Comparison of ENCODE assay signal across 16 cellular contexts in genomic region chr11:64839335-64839734, GRCh38. TPM values are rescaled to one million over a fixed set of nuclear protein-coding genes. Genes with fewer than 3 reads are reported as not detected.
DNase-seq lines count a peak whose midpoint lies in the region; ATAC-seq, FAIRE-seq and TF ChIP-seq lines count a peak whose summit lies in the region.
"Had no signal": no experiment of that assay in that cellular context is flagged by ENCODE, and none has a peak within 500 bp of the region (broad histone marks: within the 10 kb centered on the region; RNA-seq: fewer than 3 reads in every experiment).

No MANE protein-coding gene starts in this region.

- H4K20me1 ChIP-seq in K562 (replicated peaks; ENCODE audit: control insufficient read depth, insufficient read depth, low read length): no peaks in the 10 kb centered on the region

- no peak overlapping the region for H2AFZ ChIP-seq in K562 (ENCODE audit: low read depth, low read length)
- no peak overlapping the region for H2AFZ ChIP-seq in trophoblast cell (ENCODE audit: insufficient read depth, low read length, poor library complexity)
- H2AFZ ChIP-seq: GM23338 had no signal

- in situ Hi-C loops in K562 (cut with MboI) (no loop called here), GM13976 (cut with MboI; ENCODE audit: low sequenced_read_pairs, unreplicated experiment) (no loop called here)

- H3K79me2 ChIP-seq in K562 (ENCODE audit: control insufficient read depth, insufficient read depth, low read length) (peaks cover 23% of the 10 kb centered on the region; the same call in 2 of the 3 replicates), trophoblast cell (ENCODE audit: control insufficient read depth, insufficient read depth, low read length, poor library complexity) (peaks cover 19% of the 10 kb centered on the region)

- TF ChIP-seq POLR2A in K562 (conservative IDR thresholded peaks at IDR 0.05) (no peak), GM12891 (IDR thresholded peaks at IDR 0.05; ENCODE audit: low read depth, low read length) (no peak)

- no TSS peak for BruUV-seq in K562 (replicated peaks; lab: Mats Ljungman, UMichigan)

- H3K14ac ChIP-seq in trophoblast cell (ENCODE audit: low read length): no peak overlapping the region

- H3K9me1 ChIP-seq in K562 (ENCODE audit: control insufficient read depth, insufficient read depth, low read length): no peaks in the 10 kb centered on the region

- no peak overlapping the region for H2BK120ac ChIP-seq in trophoblast cell (ENCODE audit: insufficient read depth, low read length, poor library complexity)

- intact Hi-C loops in K562 (cut with micrococcal nuclease): no loop called here

- CTCF ChIA-PET in RWPE1 (lab: Yijun Ruan, JAX) (interaction anchor here (0.5 kb wide), 1 partner anchor 116 kb away, joined by 8 read pairs; no protein-coding TSS in a partner anchor), K562 (lab: Yijun Ruan, JAX; ENCODE audit: low intra/inter-chr PET ratio) (interaction anchor here (0.6 kb wide), 1 partner anchor 34 kb away, joined by 3 read pairs; no protein-coding TSS in a partner anchor)

- WGBS in K562 (ENCODE audit: insufficient coverage, low coverage, missing lambda C conversion rate): 77% methylated on average over 12 of the region's 13 CpGs
- WGBS in trophoblast cell (ENCODE audit: extremely low coverage, insufficient coverage, insufficient read length): no CpG with 5 or more reads among the region's 13 CpGs

- no peak overlapping the region for H2BK12ac ChIP-seq in trophoblast cell (ENCODE audit: low read length)

- POLR2A ChIA-PET in RWPE1 (lab: Yijun Ruan, JAX; ENCODE audit: low non-redundant PET): no interaction called here
- POLR2A ChIA-PET in K562 (lab: Yijun Ruan, JAX): interaction anchor here (0.5 to 1.5 kb wide), 3 partner anchors 12 to 99 kb away, joined by 3 to 4 read pairs (median 3); no protein-coding TSS in a partner anchor

- no peak for TF ChIP-seq CTCF in RWPE1 (conservative IDR thresholded peaks at IDR 0.05; ENCODE audit: low read depth)
- no peak for TF ChIP-seq CTCF in K562 (IDR thresholded peaks at IDR 0.05 in 2 of 3, conservative IDR thresholded peaks at IDR 0.05 in 1 of 3; ENCODE audit: insufficient read depth in 2 of 3, low read depth in 1 of 3, low read length in 3 of 3)
- no peak for TF ChIP-seq CTCF in GM13976 (IDR thresholded peaks at IDR 0.05; ENCODE audit: borderline replicate concordance, control extremely low read depth, extremely low read depth, insufficient read depth, missing control alignments)

- no peak overlapping the region for H2AK5ac ChIP-seq in trophoblast cell (ENCODE audit: low read length)

- peaks cover 29% of the 10 kb centered on the region for H3K79me1 ChIP-seq in trophoblast cell (ENCODE audit: low read length)

- H3K23ac ChIP-seq in trophoblast cell (ENCODE audit: low read length): no peak overlapping the region

- peaks cover 21 to 47% of the 10 kb centered on the region in 2 experiments for H3K4me1 ChIP-seq in K562 (replicated peaks in 1 of 2; ENCODE audit: control insufficient read depth in 2 of 2, insufficient read depth in 2 of 2, low read length in 2 of 2)
- H3K4me1 ChIP-seq in trophoblast cell (ENCODE audit: control insufficient read depth in 1 of 2, insufficient read depth in 2 of 2, low read length in 2 of 2): peaks cover 18 to 26% of the 10 kb centered on the region in 2 experiments

- H3K27me3 ChIP-seq in K562 (ENCODE audit: control insufficient read depth in 2 of 2, insufficient read depth in 2 of 2, low read length in 2 of 2) (no peaks in the 10 kb centered on the region; a peak in 1 of 5 replicates), trophoblast cell (ENCODE audit: insufficient read depth, low read length) (no peaks in the 10 kb centered on the region)

- H4K12ac ChIP-seq in trophoblast cell (ENCODE audit: low read depth, low read length): no peak overlapping the region

- H2BK5ac ChIP-seq in trophoblast cell (ENCODE audit: low read depth, low read length, poor library complexity): no peak overlapping the region

- no peak for DNase-seq in RWPE1 (ENCODE audit: low spot score)
- no peak for DNase-seq in K562 (ENCODE audit: extremely low read depth in 1 of 4, low spot score in 3 of 4)
- DNase-seq in epithelial cell of prostate (ENCODE audit: low read depth, low spot score): no peak
- no peak for DNase-seq in trophoblast cell
- DNase-seq in DMS 273 (lab: John Stamatoyannopoulos, UW; ENCODE audit: unreplicated experiment): no peak
- no peak for DNase-seq in NAMALWA (ENCODE audit: low spot score)
- no peak for DNase-seq in GM13976 (ENCODE audit: low spot score)
- no peak for DNase-seq in GM12891 (ENCODE audit: insufficient read length, low spot score)
- DNase-seq: CD8-positive, alpha-beta T cell; HCEC 1CT had no signal

- no peak overlapping the region for H3K4me3 ChIP-seq in K562
- peak overlapping the region; percentile 42 for H3K4me3 ChIP-seq in trophoblast cell (ENCODE audit: low read depth, low read length)
- H3K4me3 ChIP-seq: BLaER1 treated with 17β-estradiol and CSF1 and Interleukin-3, amounts not matched to agents 10 nM and 100 nM; GM23338 had no signal

- H3K27ac ChIP-seq in RWPE1: peak overlapping the region; percentile 99
- no peak overlapping the region for H3K27ac ChIP-seq in K562 (ENCODE audit: extremely low read depth, low read depth, low read length)
- H3K27ac ChIP-seq in epithelial cell of prostate: peak overlapping the region; percentile 17
- no peak overlapping the region for H3K27ac ChIP-seq in trophoblast cell (ENCODE audit: low read depth, low read length)
- H3K27ac ChIP-seq: BLaER1 treated with 17β-estradiol and CSF1 and Interleukin-3, amounts not matched to agents 10 nM and 100 nM had no signal

- no peak overlapping the region; a peak in 1 of 4 replicates for H3K9ac ChIP-seq in K562 (ENCODE audit: insufficient read depth in 1 of 2, low read depth in 2 of 2, low read length in 2 of 2)
- H3K9ac ChIP-seq in trophoblast cell (ENCODE audit: low read length): no peak overlapping the region
- H3K9ac ChIP-seq: BLaER1 treated with 17β-estradiol and CSF1 and Interleukin-3, amounts not matched to agents 10 nM and 100 nM had no signal

- no peak overlapping the region for H3K4ac ChIP-seq in trophoblast cell (ENCODE audit: low read depth, low read length)

- H3K9me3 ChIP-seq in K562 (replicated peaks; ENCODE audit: control insufficient read depth, insufficient read depth, low read depth, low read length) (no peaks in the 10 kb centered on the region), trophoblast cell (ENCODE audit: insufficient read depth, low read depth, low read length) (peaks cover 3% of the 10 kb centered on the region)
- H3K9me3 ChIP-seq: BLaER1 treated with 17β-estradiol and CSF1 and Interleukin-3, amounts not matched to agents 10 nM and 100 nM had no signal

- ATAC-seq in K562: no peak
- ATAC-seq: CD8-positive, alpha-beta T cell; GM23338; HepG2 had no signal

- FAIRE-seq in K562 (lab: Jason Lieb, UNC) (no peak), GM12891 (lab: Jason Lieb, UNC) (no peak)
- FAIRE-seq: G401.6, GM12892, H54, HepG2 had no signal

- no peak for TF ChIP-seq RAD21 in K562 (CRISPR knock-in tag; conservative IDR thresholded peaks at IDR 0.05 in 1 of 2, IDR thresholded peaks at IDR 0.05 in 1 of 2)

- H3K4me2 ChIP-seq in K562 (ENCODE audit: insufficient read depth, low read length) (no peak overlapping the region), trophoblast cell (ENCODE audit: low read length) (no peak overlapping the region)
- H3K4me2 ChIP-seq: BLaER1 treated with 17β-estradiol and CSF1 and Interleukin-3, amounts not matched to agents 10 nM and 100 nM; GM23338 had no signal

- H4K91ac ChIP-seq in trophoblast cell (ENCODE audit: low read depth, low read length): no peak overlapping the region

- H3K36me3 ChIP-seq in K562 (ENCODE audit: control insufficient read depth, insufficient read depth, low read length): peaks cover 40% of the 10 kb centered on the region; the same call in 2 of the 3 replicates
- peaks cover 63 to 64% of the 10 kb centered on the region in 2 experiments for H3K36me3 ChIP-seq in trophoblast cell (ENCODE audit: control insufficient read depth in 1 of 2, insufficient read depth in 2 of 2, low read length in 2 of 2)
- H3K36me3 ChIP-seq: BLaER1 treated with 17β-estradiol and CSF1 and Interleukin-3, amounts not matched to agents 10 nM and 100 nM had no signal

- no peak overlapping the region for H3K18ac ChIP-seq in trophoblast cell (ENCODE audit: low read length)

- no peak for TF ChIP-seq EP300 in K562 (IDR thresholded peaks at IDR 0.05; ENCODE audit: low read length)

- no peak overlapping the region for H4K8ac ChIP-seq in trophoblast cell (ENCODE audit: low read depth, low read length)

RNA-seq across cellular contexts. Expression of gene CDC42BPG, which starts 5.1 kb away (rescaled TPM):
- 19.1 and 64.6 TPM in 2 replicates for total RNA-seq in K562 (2011; cell fraction: chromatin; rRNA removed; ENCODE audit: low replicate concordance)
- total RNA-seq in K562 (2011; cell fraction: nucleolus; rRNA removed): 33.3 and 37.9 TPM in 2 replicates
- total RNA-seq in K562 (2011; cell fraction: nucleoplasm; rRNA removed): 16.2 and 19.7 TPM in 2 replicates
- total RNA-seq in K562 (2014; rRNA removed) (4.0 and 7.1 TPM in 2 replicates), K562 (2014; rRNA removed; fragmentation: Illumina TruSeq; extraction: Trizol) (0.99 and 1.1 TPM in 2 replicates), K562 (2015; rRNA removed; fragmentation: Illumina TruSeq; extraction: Trizol) (2.1 and 2.5 TPM in 2 replicates), K562 (2021) (7.4 and 8.8 TPM in 2 replicates)
- polyA plus RNA-seq in K562 (2011; rRNA removed) (2.2 and 3.6 TPM in 2 replicates), K562 (2014; fragmentation: Illumina TruSeq; extraction: Trizol) (1.8 and 4.6 TPM in 2 replicates), K562 (2014; fragmentation: Nextera tagmentation; extraction: Ambion mirVana) (under 1 TPM; 0.04 to 0.08 TPM), K562 (2014; rRNA removed) (7.9 and 11.8 TPM in 2 replicates)
- polyA plus RNA-seq in K562 (2011; cell fraction: cytosol; rRNA removed): 2.0 and 4.5 TPM in 2 replicates
- 15.1 and 28.5 TPM in 2 replicates for polyA plus RNA-seq in K562 (2011; cell fraction: nucleus; rRNA removed)
- 4.7 and 6.3 TPM in 2 replicates for polyA plus RNA-seq in K562 (2012)
- 2.1 and 3.0 TPM in 2 replicates for polyA minus RNA-seq in K562 (2011; rRNA and poly(A)+ RNA removed)
- polyA minus RNA-seq in K562 (2011; cell fraction: cytosol; rRNA and poly(A)+ RNA removed): 3.2 and 3.5 TPM in 2 replicates
- polyA minus RNA-seq in K562 (2011; cell fraction: nucleus; rRNA and poly(A)+ RNA removed): 12.1 and 12.2 TPM in 2 replicates
- 19.4 and 20.9 TPM in 2 replicates for polyA plus RNA-seq in trophoblast cell (2013)
- polyA plus RNA-seq in GM12891 (2012; ENCODE audit: low read depth, missing spikeins): 0.36 TPM

RNA-seq across cellular contexts. Expression of gene MEN1, which starts 29.0 kb away (rescaled TPM):
- total RNA-seq in K562 (2011; cell fraction: chromatin; rRNA removed; ENCODE audit: low replicate concordance): 33.3 and 80.8 TPM in 2 replicates
- total RNA-seq in K562 (2011; cell fraction: nucleolus; rRNA removed): 78.7 and 86.4 TPM in 2 replicates
- 51.5 and 54.8 TPM in 2 replicates for total RNA-seq in K562 (2011; cell fraction: nucleoplasm; rRNA removed)
- 24.3 and 29.4 TPM in 2 replicates for total RNA-seq in K562 (2014; rRNA removed)
- 6.3 and 7.3 TPM in 2 replicates for total RNA-seq in K562 (2014; rRNA removed; fragmentation: Illumina TruSeq; extraction: Trizol)
- 12.3 and 15.0 TPM in 2 replicates for total RNA-seq in K562 (2015; rRNA removed; fragmentation: Illumina TruSeq; extraction: Trizol)
- total RNA-seq in K562 (2021): 55.7 and 57.2 TPM in 2 replicates
- 19.3 and 34.7 TPM in 2 replicates for polyA plus RNA-seq in K562 (2011; rRNA removed)
- polyA plus RNA-seq in K562 (2011; cell fraction: cytosol; rRNA removed): 22.5 and 54.7 TPM in 2 replicates
- polyA plus RNA-seq in K562 (2011; cell fraction: nucleus; rRNA removed): 88.7 and 149 TPM in 2 replicates
- polyA plus RNA-seq in K562 (2012): 41.1 and 44.4 TPM in 2 replicates
- 42.7 and 48.3 TPM in 2 replicates for polyA plus RNA-seq in K562 (2014; fragmentation: Illumina TruSeq; extraction: Trizol)
- polyA plus RNA-seq in K562 (2014; fragmentation: Nextera tagmentation; extraction: Ambion mirVana): 1 to 10 TPM; 3.4 to 3.9 TPM
- polyA plus RNA-seq in K562 (2014; rRNA removed): 40.5 and 42.5 TPM in 2 replicates
- polyA minus RNA-seq in K562 (2011; rRNA and poly(A)+ RNA removed): 6.3 and 9.1 TPM in 2 replicates
- polyA minus RNA-seq in K562 (2011; cell fraction: cytosol; rRNA and poly(A)+ RNA removed): 24.1 and 29.2 TPM in 2 replicates
- 19.9 and 21.0 TPM in 2 replicates for polyA minus RNA-seq in K562 (2011; cell fraction: nucleus; rRNA and poly(A)+ RNA removed)
- polyA plus RNA-seq in trophoblast cell (2013): 53.4 and 53.7 TPM in 2 replicates
- polyA plus RNA-seq in GM12891 (2012; ENCODE audit: low read depth, missing spikeins): 16.2 TPM

RNA-seq across cellular contexts. Expression of gene MAP4K2, which starts 36.3 kb away (rescaled TPM):
- total RNA-seq in K562 (2011; cell fraction: chromatin; rRNA removed; ENCODE audit: low replicate concordance): 11.3 and 40.1 TPM in 2 replicates
- total RNA-seq in K562 (2011; cell fraction: nucleolus; rRNA removed): 20.5 and 22.5 TPM in 2 replicates
- 7.3 and 11.7 TPM in 2 replicates for total RNA-seq in K562 (2011; cell fraction: nucleoplasm; rRNA removed)
- 9.6 and 13.7 TPM in 2 replicates for total RNA-seq in K562 (2014; rRNA removed)
- total RNA-seq in K562 (2014; rRNA removed; fragmentation: Illumina TruSeq; extraction: Trizol): 3.4 and 4.9 TPM in 2 replicates
- 7.0 and 8.5 TPM in 2 replicates for total RNA-seq in K562 (2015; rRNA removed; fragmentation: Illumina TruSeq; extraction: Trizol)
- total RNA-seq in K562 (2021): 13.9 and 14.5 TPM in 2 replicates
- polyA plus RNA-seq in K562 (2011; rRNA removed): 7.3 and 11.2 TPM in 2 replicates
- polyA plus RNA-seq in K562 (2011; cell fraction: cytosol; rRNA removed): 11.2 and 14.4 TPM in 2 replicates
- polyA plus RNA-seq in K562 (2011; cell fraction: nucleus; rRNA removed): 40.2 and 43.0 TPM in 2 replicates
- polyA plus RNA-seq in K562 (2012): 9.6 and 14.0 TPM in 2 replicates
- 8.5 and 12.2 TPM in 2 replicates for polyA plus RNA-seq in K562 (2014; fragmentation: Illumina TruSeq; extraction: Trizol)
- under 1 TPM; 0.13 to 0.39 TPM for polyA plus RNA-seq in K562 (2014; fragmentation: Nextera tagmentation; extraction: Ambion mirVana)
- 10.5 and 11.6 TPM in 2 replicates for polyA plus RNA-seq in K562 (2014; rRNA removed)
- polyA minus RNA-seq in K562 (2011; rRNA and poly(A)+ RNA removed): 5.1 and 6.7 TPM in 2 replicates
- polyA minus RNA-seq in K562 (2011; cell fraction: cytosol; rRNA and poly(A)+ RNA removed): 8.8 and 11.1 TPM in 2 replicates
- polyA minus RNA-seq in K562 (2011; cell fraction: nucleus; rRNA and poly(A)+ RNA removed): 5.8 and 12.4 TPM in 2 replicates
- polyA plus RNA-seq in trophoblast cell (2013): 17.9 and 19.2 TPM in 2 replicates
- polyA plus RNA-seq in GM12891 (2012; ENCODE audit: low read depth, missing spikeins): 30.2 TPM

RNA-seq across cellular contexts. Expression of gene EHD1, which starts 39.1 kb away (rescaled TPM):
- total RNA-seq in K562 (2011; cell fraction: chromatin; rRNA removed; ENCODE audit: low replicate concordance): 20.8 and 92.1 TPM in 2 replicates
- 57.7 and 64.3 TPM in 2 replicates for total RNA-seq in K562 (2011; cell fraction: nucleolus; rRNA removed)
- total RNA-seq in K562 (2011; cell fraction: nucleoplasm; rRNA removed): 24.2 and 37.8 TPM in 2 replicates
- 39.1 and 40.0 TPM in 2 replicates for total RNA-seq in K562 (2014; rRNA removed)
- 7.2 and 11.5 TPM in 2 replicates for total RNA-seq in K562 (2014; rRNA removed; fragmentation: Illumina TruSeq; extraction: Trizol)
- total RNA-seq in K562 (2015; rRNA removed; fragmentation: Illumina TruSeq; extraction: Trizol): 12.7 and 12.9 TPM in 2 replicates
- total RNA-seq in K562 (2021): 65.0 and 69.6 TPM in 2 replicates
- polyA plus RNA-seq in K562 (2011; rRNA removed): 16.4 and 34.2 TPM in 2 replicates
- polyA plus RNA-seq in K562 (2011; cell fraction: cytosol; rRNA removed): 30.6 and 56.6 TPM in 2 replicates
- 30.2 and 48.9 TPM in 2 replicates for polyA plus RNA-seq in K562 (2011; cell fraction: nucleus; rRNA removed)
- 38.5 and 52.8 TPM in 2 replicates for polyA plus RNA-seq in K562 (2012)
- 41.0 and 45.1 TPM in 2 replicates for polyA plus RNA-seq in K562 (2014; fragmentation: Illumina TruSeq; extraction: Trizol)
- polyA plus RNA-seq in K562 (2014; fragmentation: Nextera tagmentation; extraction: Ambion mirVana): under 1 TPM; 0.46 to 0.59 TPM
- 26.8 and 27.3 TPM in 2 replicates for polyA plus RNA-seq in K562 (2014; rRNA removed)
- polyA minus RNA-seq in K562 (2011; rRNA and poly(A)+ RNA removed): 26.8 and 39.2 TPM in 2 replicates
- polyA minus RNA-seq in K562 (2011; cell fraction: cytosol; rRNA and poly(A)+ RNA removed): 50.9 and 64.3 TPM in 2 replicates
- 17.4 and 22.8 TPM in 2 replicates for polyA minus RNA-seq in K562 (2011; cell fraction: nucleus; rRNA and poly(A)+ RNA removed)
- polyA plus RNA-seq in trophoblast cell (2013): 138 and 148 TPM in 2 replicates
- 84.7 TPM for polyA plus RNA-seq in GM12891 (2012; ENCODE audit: low read depth, missing spikeins)

Comparison
In these comparisons a context has a peak if more than half of its experiments do, and no peak if none do; other contexts are left out.
1. H3K27ac ChIP-seq: peak in RWPE1 (single experiment) and epithelial cell of prostate (single experiment); none in K562 (single experiment) and trophoblast cell (single experiment).